In genomic region chr10:60377955-60378354, GRCh38 we compare ENCODE assay signal across 21 cellular contexts. TPM values are rescaled to one million over a fixed set of nuclear protein-coding genes. Genes with fewer than 3 reads are reported as not detected.
DNase-seq lines count a peak whose midpoint lies in the region; ATAC-seq and TF ChIP-seq lines count a peak whose summit lies in the region.
"Had no signal": no experiment of that assay in that cellular context is flagged by ENCODE, and none has a peak within 500 bp of the region (broad histone marks: within the 10 kb centered on the region; RNA-seq: fewer than 3 reads in every experiment).

No MANE protein-coding gene starts in this region.

- no peaks in the 10 kb centered on the region for H3K36me3 ChIP-seq in sigmoid colon
- H3K36me3 ChIP-seq: ascending aorta, neutrophil, right atrium auricular region, tibial nerve had no signal

- H3K9me3 ChIP-seq in sigmoid colon: no peaks in the 10 kb centered on the region
- H3K9me3 ChIP-seq: ascending aorta, neutrophil, right atrium auricular region had no signal

- in situ Hi-C loops in ACHN (cut with HindIII; ENCODE audit: low pct_ligation_motif_present, low pct_unique_long_range_greater_than_20kb, low sequenced_read_pairs): no loop called here

- 85% methylated on average over 1 of the region's 1 CpG for WGBS in sigmoid colon, 2 donors

- ATAC-seq in GM19324 (IDR thresholded peaks at IDR 0.05; ENCODE audit: low FRiP score, unreplicated experiment): no peak

- TF ChIP-seq CTCF in sigmoid colon (IDR thresholded peaks at IDR 0.05): no peak

- intact Hi-C loops in sigmoid colon (cut with DNase I): no loop called here

- TF ChIP-seq EP300 in sigmoid colon (IDR thresholded peaks at IDR 0.05): no peak

- H3K27me3 ChIP-seq in sigmoid colon: no peaks in the 10 kb centered on the region
- H3K27me3 ChIP-seq: ascending aorta, neutrophil, right atrium auricular region, tibial nerve had no signal

- H3K4me1 ChIP-seq in sigmoid colon: no peaks in the 10 kb centered on the region
- H3K4me1 ChIP-seq: ascending aorta, right atrium auricular region had no signal

- no peak for TF ChIP-seq POLR2A in sigmoid colon (IDR thresholded peaks at IDR 0.05)

- H3K27ac ChIP-seq in angular gyrus (ENCODE audit: low read depth, low read length) (peak overlapping the region; percentile 3), sigmoid colon (no peak overlapping the region)
- H3K27ac ChIP-seq: ascending aorta, neutrophil, right atrium auricular region had no signal

- H3K4me3 ChIP-seq in sigmoid colon: no peak overlapping the region
- H3K4me3 ChIP-seq: ascending aorta, right atrium auricular region, tibial nerve had no signal

- peak; percentile 46 for DNase-seq in ACHN
- DNase-seq in HCEC 1CT: peak; percentile 35
- peak; percentile 6 for DNase-seq in glomerular visceral epithelial cell (ENCODE audit: extremely low spot score)
- DNase-seq in sigmoid colon: no peak
- no peak for DNase-seq in DMS79 (lab: John Stamatoyannopoulos, UW)
- DNase-seq in islet precursor cell: no peak
- DNase-seq: activated CD4-positive, alpha-beta T cell treated with anti-CD3 and anti-CD28 coated beads, Interleukin-2, amount 50 U/mL, for 48 hours; activated naive CD4-positive, alpha-beta T cell treated with Interleukin-2 at 50 U/mL for 16 hours; activated T-cell treated with anti-CD3 and anti-CD28 coated beads, Interleukin-2, amount 50 U/mL, for 1 hour; GDM1; GOT3; NCI-H2029; NCI-H446; NK-92 treated with Interleukin-12 subunit alpha and Interleukin-12 subunit beta, amount 100 ng/mL, for 24 hours; stimulated activated naive CD4-positive, alpha-beta T cell treated with Interleukin-2 at 50 U/mL for 16 hours had no signal

RNA-seq across cellular contexts. Expression of gene ANK3, which starts 11.7 kb away (rescaled TPM):
- 10 to 100 TPM; 42.5 to 86.7 (median 61.0) TPM for total RNA-seq in sigmoid colon
- polyA plus RNA-seq in sigmoid colon: 10 to 100 TPM; 10.8 to 29.4 (median 23.6) TPM

Comparison
In these comparisons a context has a peak if more than half of its experiments do, and no peak if none do; other contexts are left out.
1. DNase-seq: peak in ACHN (single experiment), HCEC 1CT (single experiment) and glomerular visceral epithelial cell (single experiment); none in sigmoid colon (single experiment), DMS79 (single experiment) and islet precursor cell (single experiment).